ENCODE assay signal across 1 cellular context in genomic region chr1:59346429-59346828, GRCh38.
TF ChIP-seq lines count a peak whose summit lies in the region.

No MANE protein-coding gene starts in this region.

TF ChIP-seq in HepG2, 621 proteins besides CTCF, POLR2A, EP300 and RAD21 (continued from another document and continues in another):
- TF ChIP-seq HNF1B (CRISPR knock-in tag; IDR thresholded peaks at IDR 0.05) = peak; percentile 41; the same call in 1 of the 2 replicates
- TF ChIP-seq ZKSCAN8 (CRISPR knock-in tag; IDR thresholded peaks at IDR 0.05; ENCODE audit: borderline replicate concordance) = no peak
- TF ChIP-seq ARNTL (CRISPR knock-in tag; IDR thresholded peaks at IDR 0.05) = no peak
- TF ChIP-seq KLF6 (CRISPR knock-in tag; IDR thresholded peaks at IDR 0.05) = no peak
- TF ChIP-seq DNMT3B (CRISPR knock-in tag; conservative IDR thresholded peaks at IDR 0.05) = no peak
- TF ChIP-seq SNAI1 (CRISPR knock-in tag; IDR thresholded peaks at IDR 0.05; ENCODE audit: borderline replicate concordance) = no peak
- TF ChIP-seq ZNF687 (CRISPR knock-in tag; IDR thresholded peaks at IDR 0.05) = no peak
- TF ChIP-seq ZNF879 (CRISPR knock-in tag; IDR thresholded peaks at IDR 0.05) = no peak
- TF ChIP-seq ELF4 (CRISPR knock-in tag; IDR thresholded peaks at IDR 0.05; ENCODE audit: borderline replicate concordance) = no peak
- no peak for TF ChIP-seq ZNF337 (CRISPR knock-in tag; IDR thresholded peaks at IDR 0.05; ENCODE audit: borderline replicate concordance, low read depth)
- TF ChIP-seq ZNF713 (CRISPR knock-in tag; IDR thresholded peaks at IDR 0.05) = no peak
- TF ChIP-seq SP1 (IDR thresholded peaks at IDR 0.05) = no peak
- TF ChIP-seq SP1 (CRISPR knock-in tag; IDR thresholded peaks at IDR 0.05) = no peak
- TF ChIP-seq TRIM22 (IDR thresholded peaks at IDR 0.05) = no peak
- TF ChIP-seq ZBED4 (CRISPR knock-in tag; IDR thresholded peaks at IDR 0.05; ENCODE audit: borderline replicate concordance) = no peak
- TF ChIP-seq ZNF354B (CRISPR knock-in tag; IDR thresholded peaks at IDR 0.05) = no peak
- TF ChIP-seq NFKB2 (CRISPR knock-in tag; IDR thresholded peaks at IDR 0.05; ENCODE audit: borderline replicate concordance) = no peak
- TF ChIP-seq SRY (CRISPR knock-in tag; IDR thresholded peaks at IDR 0.05) = no peak
- no peak for TF ChIP-seq NR1H2 (CRISPR knock-in tag; IDR thresholded peaks at IDR 0.05; ENCODE audit: borderline replicate concordance, low read depth)
- TF ChIP-seq ZNF275 (CRISPR knock-in tag; IDR thresholded peaks at IDR 0.05; ENCODE audit: borderline replicate concordance) = no peak
- TF ChIP-seq DDIT3 (CRISPR knock-in tag; IDR thresholded peaks at IDR 0.05) = no peak
- no peak for TF ChIP-seq ZNF883 (CRISPR knock-in tag; IDR thresholded peaks at IDR 0.05; ENCODE audit: not compliant biosample characterization)
- no peak for TF ChIP-seq TMF1 (CRISPR knock-in tag; IDR thresholded peaks at IDR 0.05; ENCODE audit: low read depth)
- TF ChIP-seq KAT2B (IDR thresholded peaks at IDR 0.05; ENCODE audit: borderline replicate concordance, low read depth, low read length) = no peak
- peak; percentile 59 for TF ChIP-seq ELF3 (CRISPR knock-in tag; IDR thresholded peaks at IDR 0.05)
- no peak for TF ChIP-seq KLF16 (CRISPR knock-in tag; IDR thresholded peaks at IDR 0.05)
- no peak for TF ChIP-seq TERF1 (CRISPR knock-in tag; IDR thresholded peaks at IDR 0.05)
- TF ChIP-seq GLI4 (CRISPR knock-in tag; IDR thresholded peaks at IDR 0.05; ENCODE audit: borderline replicate concordance) = no peak
- no peak for TF ChIP-seq ZBTB4 (CRISPR knock-in tag; IDR thresholded peaks at IDR 0.05; ENCODE audit: borderline replicate concordance)
- peak; percentile 76; the same call in 1 of the 2 replicates for TF ChIP-seq FOXO1 (CRISPR knock-in tag; IDR thresholded peaks at IDR 0.05)
- 0 out of 2 replicates have a peak, but pooled peaks have one; percentile 24 for TF ChIP-seq ARID3A (IDR thresholded peaks at IDR 0.05; ENCODE audit: low read depth, low read length)
- peak; percentile 28; the same call in 1 of the 2 replicates for TF ChIP-seq ZNF362 (CRISPR knock-in tag; IDR thresholded peaks at IDR 0.05; ENCODE audit: borderline replicate concordance)
- no peak for TF ChIP-seq ZNF710 (CRISPR knock-in tag; IDR thresholded peaks at IDR 0.05; ENCODE audit: borderline replicate concordance)
- TF ChIP-seq CC2D1A (CRISPR knock-in tag; IDR thresholded peaks at IDR 0.05) = no peak
- TF ChIP-seq MTF1 (CRISPR knock-in tag; IDR thresholded peaks at IDR 0.05) = no peak
- TF ChIP-seq NAIF1 (CRISPR knock-in tag; IDR thresholded peaks at IDR 0.05; ENCODE audit: borderline replicate concordance) = no peak
- TF ChIP-seq ZNF563 (CRISPR knock-in tag; IDR thresholded peaks at IDR 0.05) = no peak
